1 cellular context compared by ENCODE assay signal in genomic region chr1:227899141-227899819, GRCh38.
TF ChIP-seq lines count a peak whose summit lies in the region.

No MANE protein-coding gene starts in this region.

TF ChIP-seq in HepG2, 621 proteins besides CTCF, POLR2A, EP300 and RAD21 (continued from another document):
- TF ChIP-seq BCL3 (CRISPR knock-in tag; IDR thresholded peaks at IDR 0.05) (no peak), SIN3B (IDR thresholded peaks at IDR 0.05; ENCODE audit: low read length) (no peak), PAXIP1 (CRISPR knock-in tag; conservative IDR thresholded peaks at IDR 0.05) (no peak), GPN1 (CRISPR knock-in tag; IDR thresholded peaks at IDR 0.05; ENCODE audit: borderline replicate concordance) (no peak), MIER3 (CRISPR knock-in tag; IDR thresholded peaks at IDR 0.05; ENCODE audit: borderline replicate concordance) (no peak), ZNF512B (CRISPR knock-in tag; IDR thresholded peaks at IDR 0.05; ENCODE audit: borderline replicate concordance) (no peak), MLLT10 (CRISPR knock-in tag; IDR thresholded peaks at IDR 0.05) (no peak), GATAD1 (CRISPR knock-in tag; IDR thresholded peaks at IDR 0.05) (no peak), KDM1A (CRISPR knock-in tag; IDR thresholded peaks at IDR 0.05) (no peak), GLMP (CRISPR knock-in tag; IDR thresholded peaks at IDR 0.05; ENCODE audit: borderline replicate concordance) (no peak), SRSF1 (optimal IDR thresholded peaks at IDR 0.05; ENCODE audit: low read depth, low read length) (no peak), ZZZ3 (CRISPR knock-in tag; IDR thresholded peaks at IDR 0.05; ENCODE audit: borderline replicate concordance) (no peak), ZNF441 (CRISPR knock-in tag; IDR thresholded peaks at IDR 0.05; ENCODE audit: borderline replicate concordance) (no peak), HNF4G (IDR thresholded peaks at IDR 0.05; ENCODE audit: borderline replicate concordance, low read depth, low read length) (no peak), HNF4G (CRISPR knock-in tag; IDR thresholded peaks at IDR 0.05; ENCODE audit: borderline replicate concordance, low read depth) (no peak), ZNF850 (CRISPR knock-in tag; conservative IDR thresholded peaks at IDR 0.05) (no peak), SOX5 (CRISPR knock-in tag; IDR thresholded peaks at IDR 0.05; ENCODE audit: borderline replicate concordance) (no peak), ZC3H4 (CRISPR knock-in tag; IDR thresholded peaks at IDR 0.05; ENCODE audit: borderline replicate concordance) (no peak)
